ENCODE assay signal across 22 cellular contexts in genomic region chr10:13915710-13916109, GRCh38.
DNase-seq lines count a peak whose midpoint lies in the region; ATAC-seq and TF ChIP-seq lines count a peak whose summit lies in the region.
"Had no signal": no experiment of that assay in that cellular context is flagged by ENCODE, and none has a peak within 500 bp of the region (broad histone marks: within the 10 kb centered on the region; RNA-seq: fewer than 3 reads in every experiment).

No MANE protein-coding gene starts in this region.

- H3K4me1 ChIP-seq in SJCRH30 (peaks cover 28% of the 10 kb centered on the region), endodermal cell (ENCODE audit: control insufficient read depth, insufficient read depth, low read length) (no peaks in the 10 kb centered on the region), PC-9 (replicated peaks; ENCODE audit: insufficient read depth) (no peaks in the 10 kb centered on the region)

- H3K36me3 Mint-ChIP-seq in endodermal cell (ENCODE audit: low read depth), result no peaks in the 10 kb centered on the region
- no peaks in the 10 kb centered on the region for H3K36me3 Mint-ChIP-seq in CD4-positive, alpha-beta T cell (ENCODE audit: low read depth)
- H3K36me3 Mint-ChIP-seq: stimulated activated memory B cell treated with anti-CD40 and anti-IgM and Interleukin-4, amounts not matched to agents 10 μg/mL and 1 μg/mL and 100 μg/mL, for 72 hours; type B pancreatic cell had no signal

- no peaks in the 10 kb centered on the region for H3K27me3 Mint-ChIP-seq in endodermal cell (ENCODE audit: insufficient read depth)
- no peaks in the 10 kb centered on the region for H3K27me3 Mint-ChIP-seq in CD4-positive, alpha-beta T cell
- H3K27me3 Mint-ChIP-seq: activated CD4-positive, alpha-beta memory T cell treated with anti-CD3 and anti-CD28 coated beads, Interleukin-2, amount 10 ng/mL, durations not matched to agents 7 days and 5 days; activated naive CD8-positive, alpha-beta T cell; effector memory CD8-positive, alpha-beta T cell; stimulated activated memory B cell treated with anti-CD40 and anti-IgM and Interleukin-4, amounts not matched to agents 10 μg/mL and 1 μg/mL and 100 μg/mL, for 72 hours; T-helper 17 cell; type B pancreatic cell had no signal

- TF ChIP-seq CTCF in endodermal cell (conservative IDR thresholded peaks at IDR 0.05), result no peak
- no peak for TF ChIP-seq CTCF in CD4-positive, alpha-beta T cell (IDR thresholded peaks at IDR 0.05)
- TF ChIP-seq CTCF in PC-9 (conservative IDR thresholded peaks at IDR 0.05), result no peak

- no peaks in the 10 kb centered on the region for H3K79me2 ChIP-seq in PC-9 (ENCODE audit: low read depth)

- H3K9ac ChIP-seq in endodermal cell (ENCODE audit: extremely low read depth, low read length, poor library complexity, severe bottlenecking), result no peak overlapping the region
- H3K9ac ChIP-seq: BLaER1 treated with 17β-estradiol and CSF1 and Interleukin-3, amounts not matched to agents 10 nM and 100 nM had no signal

- no TSS peak for BruUV-seq in PC-9 (replicated peaks; lab: Mats Ljungman, UMichigan)

- H3K27me3 ChIP-seq in SJCRH30, result no peaks in the 10 kb centered on the region
- H3K27me3 ChIP-seq in endodermal cell (ENCODE audit: control insufficient read depth, insufficient read depth, low read length, poor library complexity, severe bottlenecking), result no peaks in the 10 kb centered on the region
- H3K27me3 ChIP-seq in CD4-positive, alpha-beta T cell (ENCODE audit: control insufficient read depth, insufficient read depth, low read length), result no peaks in the 10 kb centered on the region
- no peaks in the 10 kb centered on the region for H3K27me3 ChIP-seq in PC-9 (ENCODE audit: insufficient read depth, low read depth)
- H3K27me3 ChIP-seq: BLaER1 treated with 17β-estradiol and CSF1 and Interleukin-3, amounts not matched to agents 10 nM and 100 nM; ovary had no signal

- intact Hi-C loops in CD4-positive, alpha-beta T cell (cut with DNase I, micrococcal nuclease), result no loop called here
- intact Hi-C loops in PC-9 (cut with micrococcal nuclease; ENCODE audit: unreplicated experiment), result no loop called here

- WGBS in endodermal cell (ENCODE audit: insufficient coverage in 1 of 2, insufficient read length in 1 of 2), 2 experiments, result 82 to 91% methylated on average over 3 to 7 of the region's 7 CpGs

- in situ Hi-C loops in ACHN (cut with HindIII; ENCODE audit: low pct_ligation_motif_present, low pct_unique_long_range_greater_than_20kb, low sequenced_read_pairs), result no loop called here

- CTCF ChIA-PET in CD4-positive, alpha-beta T cell (lab: Charles Lee), result no interaction called here
- CTCF ChIA-PET in PC-9 (lab: Charles Lee), result no interaction called here

- H3K9me3 ChIP-seq in SJCRH30 (replicated peaks) (no peaks in the 10 kb centered on the region), endodermal cell (ENCODE audit: control insufficient read depth, low read length) (no peaks in the 10 kb centered on the region), PC-9 (ENCODE audit: insufficient read depth, low read depth) (no peaks in the 10 kb centered on the region)
- no peaks in the 10 kb centered on the region for H3K9me3 ChIP-seq in CD4-positive, alpha-beta T cell (ENCODE audit: control insufficient read depth, low read length)
- H3K9me3 ChIP-seq: BLaER1 treated with 17β-estradiol and CSF1 and Interleukin-3, amounts not matched to agents 10 nM and 100 nM; ovary had no signal

- no peak for ATAC-seq in CD4-positive, alpha-beta T cell (ENCODE audit: poor library complexity)
- ATAC-seq: activated T-cell treated with anti-CD3 and anti-CD28 coated beads, Interleukin-2, amount 50 U/mL, for 72 hours; effector memory CD8-positive, alpha-beta T cell; left colon; stimulated activated memory B cell treated with anti-CD40 and anti-IgM and Interleukin-4, amounts not matched to agents 10 μg/mL and 1 μg/mL and 100 μg/mL, for 72 hours; T-helper 17 cell had no signal

- POLR2A ChIA-PET in CD4-positive, alpha-beta T cell (lab: Charles Lee), result no interaction called here
- POLR2A ChIA-PET in PC-9 (lab: Charles Lee; ENCODE audit: unreplicated experiment), result no interaction called here

- no peaks in the 10 kb centered on the region for H3K9me3 Mint-ChIP-seq in endodermal cell
- no peaks in the 10 kb centered on the region for H3K9me3 Mint-ChIP-seq in CD4-positive, alpha-beta T cell
- H3K9me3 Mint-ChIP-seq: activated CD4-positive, alpha-beta memory T cell treated with anti-CD3 and anti-CD28 coated beads, Interleukin-2, amount 10 ng/mL, durations not matched to agents 7 days and 5 days; activated T-cell treated with anti-CD3 and anti-CD28 coated beads, Interleukin-2, amount 50 U/mL, for 72 hours; effector memory CD8-positive, alpha-beta T cell; stimulated activated memory B cell treated with anti-CD40 and anti-IgM and Interleukin-4, amounts not matched to agents 10 μg/mL and 1 μg/mL and 100 μg/mL, for 72 hours; type B pancreatic cell had no signal

- no peak overlapping the region for H2AFZ ChIP-seq in PC-9

- no peak overlapping the region for H3K27ac Mint-ChIP-seq in endodermal cell
- H3K27ac Mint-ChIP-seq in CD4-positive, alpha-beta T cell, result no peak overlapping the region
- H3K27ac Mint-ChIP-seq: activated CD4-positive, alpha-beta memory T cell treated with anti-CD3 and anti-CD28 coated beads, Interleukin-2, amount 10 ng/mL, durations not matched to agents 7 days and 5 days; activated naive CD8-positive, alpha-beta T cell; activated T-cell treated with anti-CD3 and anti-CD28 coated beads, Interleukin-2, amount 50 U/mL, for 72 hours; effector memory CD8-positive, alpha-beta T cell; stimulated activated memory B cell treated with anti-CD40 and anti-IgM and Interleukin-4, amounts not matched to agents 10 μg/mL and 1 μg/mL and 100 μg/mL, for 72 hours; T-helper 17 cell; type B pancreatic cell had no signal

- H4K20me1 ChIP-seq in PC-9 (ENCODE audit: insufficient read depth), result no peaks in the 10 kb centered on the region
- H4K20me1 ChIP-seq: BLaER1 treated with 17β-estradiol and CSF1 and Interleukin-3, amounts not matched to agents 10 nM and 100 nM had no signal

- H3F3A ChIP-seq in PC-9 (ENCODE audit: insufficient read depth, low read depth), result no peaks in the 10 kb centered on the region

- H3K4me3 ChIP-seq in SJCRH30, result no peak overlapping the region
- no peak overlapping the region for H3K4me3 ChIP-seq in endodermal cell (ENCODE audit: low read length)
- H3K4me3 ChIP-seq in PC-9, result no peak overlapping the region
- H3K4me3 ChIP-seq: BLaER1 treated with 17β-estradiol and CSF1 and Interleukin-3, amounts not matched to agents 10 nM and 100 nM; ovary had no signal

- no peaks in the 10 kb centered on the region for H3K4me1 Mint-ChIP-seq in endodermal cell
- H3K4me1 Mint-ChIP-seq in CD4-positive, alpha-beta T cell (ENCODE audit: low read depth), result peaks cover 6% of the 10 kb centered on the region
- H3K4me1 Mint-ChIP-seq: activated CD4-positive, alpha-beta memory T cell treated with anti-CD3 and anti-CD28 coated beads, Interleukin-2, amount 10 ng/mL, durations not matched to agents 7 days and 5 days had no signal

- H3K36me3 ChIP-seq in SJCRH30 (no peaks in the 10 kb centered on the region), endodermal cell (ENCODE audit: control insufficient read depth, insufficient read depth, low read length) (no peaks in the 10 kb centered on the region), PC-9 (ENCODE audit: low read depth) (no peaks in the 10 kb centered on the region)
- H3K36me3 ChIP-seq: BLaER1 treated with 17β-estradiol and CSF1 and Interleukin-3, amounts not matched to agents 10 nM and 100 nM; ovary had no signal

- no peak overlapping the region for H3K4me2 ChIP-seq in PC-9
- H3K4me2 ChIP-seq: BLaER1 treated with 17β-estradiol and CSF1 and Interleukin-3, amounts not matched to agents 10 nM and 100 nM had no signal

- H3K27ac ChIP-seq in SJCRH30, result 0 out of 2 replicates have a peak overlapping the region, but pooled peaks have one; percentile 4
- H3K27ac ChIP-seq in endodermal cell (ENCODE audit: low read depth, low read length), result peak overlapping the region; percentile 3
- H3K27ac ChIP-seq in substantia nigra (ENCODE audit: low read depth, low read length, poor library complexity, severe bottlenecking), result peak overlapping the region; percentile 87
- no peak overlapping the region for H3K27ac ChIP-seq in CD4-positive, alpha-beta T cell (ENCODE audit: low read depth, low read length)
- H3K27ac ChIP-seq in PC-9, result no peak overlapping the region
- H3K27ac ChIP-seq: BLaER1 treated with 17β-estradiol and CSF1 and Interleukin-3, amounts not matched to agents 10 nM and 100 nM; ovary had no signal

- DNase-seq in SJCRH30 (peak; percentile 78 to 87), endodermal cell (no peak), middle frontal gyrus (ENCODE audit: extremely low spot score, low spot score) (peak; percentile 56), substantia nigra (lab: John Stamatoyannopoulos, UW) (peak; percentile 38 to 91 (median 73)), PC-9 (no peak), ACHN (no peak), NAMALWA (ENCODE audit: low spot score) (no peak)
- no peak for DNase-seq in CD4-positive, alpha-beta T cell
- DNase-seq: activated CD4-positive, alpha-beta memory T cell treated with anti-CD3 and anti-CD28 coated beads, Interleukin-2, amount 10 ng/mL, durations not matched to agents 7 days and 5 days; activated T-cell treated with anti-CD3 and anti-CD28 coated beads, Interleukin-2, amount 50 U/mL, for 72 hours; effector memory CD8-positive, alpha-beta T cell; KBM-7; left colon; NCI-H1105 treated with DMSO at 0.1 percent for 48 hours; NCI-H2171 treated with DMSO at 0.1 percent for 48 hours; ovary; RPMI8226; T-helper 17 cell had no signal

- H3K4me3 Mint-ChIP-seq in endodermal cell, result no peak overlapping the region
- no peak overlapping the region for H3K4me3 Mint-ChIP-seq in CD4-positive, alpha-beta T cell
- H3K4me3 Mint-ChIP-seq: activated CD4-positive, alpha-beta memory T cell treated with anti-CD3 and anti-CD28 coated beads, Interleukin-2, amount 10 ng/mL, durations not matched to agents 7 days and 5 days; activated naive CD8-positive, alpha-beta T cell; activated T-cell treated with anti-CD3 and anti-CD28 coated beads, Interleukin-2, amount 50 U/mL, for 72 hours; effector memory CD8-positive, alpha-beta T cell; stimulated activated memory B cell treated with anti-CD40 and anti-IgM and Interleukin-4, amounts not matched to agents 10 μg/mL and 1 μg/mL and 100 μg/mL, for 72 hours; T-helper 17 cell; type B pancreatic cell had no signal

- H3K9me2 ChIP-seq in PC-9 (ENCODE audit: insufficient read depth), result no peaks in the 10 kb centered on the region

Comparison
In these comparisons a context has a peak if more than half of its experiments do, and no peak if none do; other contexts are left out.
1. DNase-seq: peak in SJCRH30 (2 of 2), middle frontal gyrus (single experiment) and substantia nigra (49 of 49); none in endodermal cell (single experiment), CD4-positive, alpha-beta T cell (0 of 10), PC-9 (0 of 2), ACHN (single experiment) and NAMALWA (single experiment).
2. H3K27ac ChIP-seq: peak in SJCRH30 (single experiment), endodermal cell (single experiment) and substantia nigra (single experiment); none in CD4-positive, alpha-beta T cell (single experiment) and PC-9 (single experiment).